Comparison of ENCODE assay signal across 19 cellular contexts in the genomic region with DNA sequence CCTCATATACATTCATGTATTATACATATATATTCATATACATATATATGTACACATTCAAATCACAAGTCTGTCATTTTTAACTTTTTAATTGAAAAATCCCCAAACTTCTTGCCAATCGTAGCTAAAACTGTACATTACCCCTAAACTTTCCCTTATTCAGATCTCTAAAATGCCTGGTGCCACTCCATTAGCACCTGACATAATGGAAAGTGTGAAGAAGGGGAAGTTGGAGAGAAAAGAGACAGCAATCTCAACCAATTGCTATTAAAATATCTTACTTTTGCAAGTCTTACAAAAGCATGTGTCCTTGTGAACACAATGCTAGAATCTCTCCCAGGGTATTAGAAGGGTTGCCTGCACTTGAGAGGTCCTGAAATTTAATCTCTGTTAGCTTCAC.
DNase-seq lines count a peak whose midpoint lies in the region; ATAC-seq and TF ChIP-seq lines count a peak whose summit lies in the region.
"Had no signal": no experiment of that assay in that cellular context is flagged by ENCODE, and none has a peak within 500 bp of the region (broad histone marks: within the 10 kb centered on the region; RNA-seq: fewer than 3 reads in every experiment).

No MANE protein-coding gene starts in this region.

- H3K4me1 ChIP-seq in HEK293 (ENCODE audit: control insufficient read depth, insufficient read depth, low read length) (peaks cover 6% of the 10 kb centered on the region; the same call in 1 of the 2 replicates), OCI-LY3 (ENCODE audit: low read length) (peaks cover 21% of the 10 kb centered on the region)

- peak overlapping the region; percentile 47 for H3K9ac ChIP-seq in OCI-LY3 (ENCODE audit: low read length)
- H3K9ac ChIP-seq: BLaER1 treated with 17β-estradiol and CSF1 and Interleukin-3, amounts not matched to agents 10 nM and 100 nM; KMS-11 had no signal

- H3K27ac ChIP-seq in HEK293 (ENCODE audit: extremely low read depth, low read depth, low read length) (no peak overlapping the region), OCI-LY3 (ENCODE audit: low read length) (peak overlapping the region; percentile 87), substantia nigra (ENCODE audit: low read depth, low read length, poor library complexity, severe bottlenecking) (no peak overlapping the region)
- H3K27ac ChIP-seq: BLaER1 treated with 17β-estradiol and CSF1 and Interleukin-3, amounts not matched to agents 10 nM and 100 nM; KMS-11 had no signal

- H3K9me3 ChIP-seq in HEK293 (ENCODE audit: control insufficient read depth, insufficient read depth, low read depth, low read length), result no peaks in the 10 kb centered on the region
- H3K9me3 ChIP-seq in OCI-LY3 (ENCODE audit: insufficient read depth, low read length), result no peaks in the 10 kb centered on the region
- H3K9me3 ChIP-seq: BLaER1 treated with 17β-estradiol and CSF1 and Interleukin-3, amounts not matched to agents 10 nM and 100 nM had no signal

- no peaks in the 10 kb centered on the region for H3K27me3 Mint-ChIP-seq in nephron (ENCODE audit: low read depth)

- no peaks in the 10 kb centered on the region for H3K79me2 ChIP-seq in OCI-LY3 (ENCODE audit: low read length)

- no peaks in the 10 kb centered on the region for H3K36me3 ChIP-seq in HEK293 (ENCODE audit: control insufficient read depth in 2 of 2, insufficient read depth in 1 of 2, low read length in 2 of 2)
- no peaks in the 10 kb centered on the region for H3K36me3 ChIP-seq in OCI-LY3 (replicated peaks; ENCODE audit: low read depth, low read length)
- H3K36me3 ChIP-seq: BLaER1 treated with 17β-estradiol and CSF1 and Interleukin-3, amounts not matched to agents 10 nM and 100 nM had no signal

- no peaks in the 10 kb centered on the region for H3K9me3 Mint-ChIP-seq in nephron
- H3K9me3 Mint-ChIP-seq: CD8-positive, alpha-beta memory T cell had no signal

- H2AFZ ChIP-seq in OCI-LY3 (ENCODE audit: low read depth, low read length), result no peak overlapping the region

- ATAC-seq in HG03108 (IDR thresholded peaks at IDR 0.05; ENCODE audit: unreplicated experiment), result no peak
- no peak for ATAC-seq in GM21529 (IDR thresholded peaks at IDR 0.05; ENCODE audit: unreplicated experiment)
- ATAC-seq: PC-3, SK-N-SH treated with all-trans-retinoic acid at 6 μM for 48 hours had no signal

- TF ChIP-seq CTCF in HEK293 (tag by site-specific recombination; IDR thresholded peaks at IDR 0.05) (no peak), OCI-LY3 (IDR thresholded peaks at IDR 0.05; ENCODE audit: low read depth, low read length) (no peak), nephron (IDR thresholded peaks at IDR 0.05; ENCODE audit: unreplicated experiment in 3 of 3) (no peak)

- H3K4me1 Mint-ChIP-seq in nephron, result peaks cover 14% of the 10 kb centered on the region

- no peak overlapping the region for H3K4me3 Mint-ChIP-seq in nephron
- H3K4me3 Mint-ChIP-seq: CD8-positive, alpha-beta memory T cell had no signal

- CTCF ChIA-PET in HEK293 (lab: Yijun Ruan, JAX), result interaction anchor here (0.6 to 5.2 kb wide), 4 partner anchors 44 to 607 kb away, joined by 3 to 55 read pairs (median 3); no protein-coding TSS in a partner anchor

- H3K27ac Mint-ChIP-seq in nephron, result peak overlapping the region in 2 of 3 experiments; percentile 10 to 18
- H3K27ac Mint-ChIP-seq: CD8-positive, alpha-beta memory T cell had no signal

- H3K4me3 ChIP-seq in HEK293 (ENCODE audit: low read depth, low read length) (no peak overlapping the region), OCI-LY3 (ENCODE audit: low read length) (no peak overlapping the region)
- H3K4me3 ChIP-seq: BLaER1 treated with 17β-estradiol and CSF1 and Interleukin-3, amounts not matched to agents 10 nM and 100 nM had no signal

- peaks cover 13% of the 10 kb centered on the region for H3K36me3 Mint-ChIP-seq in nephron (ENCODE audit: low read depth)

- no peaks in the 10 kb centered on the region for H4K20me1 ChIP-seq in OCI-LY3 (ENCODE audit: insufficient read depth, low read length)
- H4K20me1 ChIP-seq: BLaER1 treated with 17β-estradiol and CSF1 and Interleukin-3, amounts not matched to agents 10 nM and 100 nM had no signal

- peak overlapping the region; percentile 57 for H3K4me2 ChIP-seq in OCI-LY3 (ENCODE audit: low read length)
- H3K4me2 ChIP-seq: BLaER1 treated with 17β-estradiol and CSF1 and Interleukin-3, amounts not matched to agents 10 nM and 100 nM; KMS-11 had no signal

- DNase-seq in NCI-H2107 treated with DMSO at 0.1 percent for 48 hours (lab: John Stamatoyannopoulos, UW; ENCODE audit: unreplicated experiment) (peak; percentile 86), substantia nigra (lab: John Stamatoyannopoulos, UW) (no peak)
- DNase-seq: CD8-positive, alpha-beta memory T cell; MV-4-11; NCI-H187 treated with DMSO at 0.1 percent for 48 hours; NCI-H2227 treated with DMSO at 0.1 percent for 48 hours; NCI-H526 treated with DMSO at 0.1 percent for 48 hours; PC-3; RPMI8226; SIG-M5; T-helper 1 cell had no signal

- POLR2A ChIA-PET in HEK293 (lab: Yijun Ruan, JAX), result interaction anchor here (1.0 kb wide), 1 partner anchor 44 kb away, joined by 3 read pairs; no protein-coding TSS in a partner anchor

- H3K27me3 ChIP-seq in OCI-LY3 (ENCODE audit: low read depth, low read length), result no peaks in the 10 kb centered on the region
- H3K27me3 ChIP-seq: BLaER1 treated with 17β-estradiol and CSF1 and Interleukin-3, amounts not matched to agents 10 nM and 100 nM had no signal

TF ChIP-seq in HEK293, 187 proteins besides CTCF, POLR2A, EP300 and RAD21:
- TF ChIP-seq PRDM1 (tag by site-specific recombination; IDR thresholded peaks at IDR 0.05), result peak; percentile 61; the same call in 1 of the 2 replicates
- no peak for TF ChIP-seq ZFP37 (tag by site-specific recombination; IDR thresholded peaks at IDR 0.05)
